Comparison of ENCODE assay signal across 9 cellular contexts in the genomic region with DNA sequence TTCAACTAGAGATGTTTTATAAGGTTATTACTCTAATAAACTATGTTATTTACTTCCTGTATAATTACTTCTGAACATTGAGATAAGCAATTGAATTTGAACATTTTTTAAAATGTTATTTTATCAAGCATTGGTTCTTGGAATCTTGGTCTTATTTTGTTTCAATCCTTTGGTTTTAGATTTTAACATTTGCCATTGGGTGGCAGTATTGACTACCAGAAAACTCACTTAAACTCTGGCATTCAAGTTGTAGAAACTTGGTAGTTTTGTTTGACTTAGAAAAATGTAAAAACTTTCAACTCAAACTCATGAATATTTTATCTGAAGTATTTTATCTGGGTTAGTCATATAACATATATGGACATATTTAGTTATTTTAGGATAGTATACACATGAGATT. TPM values are rescaled to one million over a fixed set of nuclear protein-coding genes. Genes with fewer than 3 reads are reported as not detected.
DNase-seq lines count a peak whose midpoint lies in the region; ATAC-seq and TF ChIP-seq lines count a peak whose summit lies in the region.
"Had no signal": no experiment of that assay in that cellular context is flagged by ENCODE, and none has a peak within 500 bp of the region (broad histone marks: within the 10 kb centered on the region; RNA-seq: fewer than 3 reads in every experiment).

No MANE protein-coding gene starts in this region.

- H3K56ac ChIP-seq in H9 (ENCODE audit: insufficient read length, low read depth, low read length): no peak overlapping the region

- no peaks in the 10 kb centered on the region for H3K4me1 ChIP-seq in H9 (ENCODE audit: insufficient read depth, low read length)

- H3K27ac Mint-ChIP-seq in H9: no peak overlapping the region
- no peak overlapping the region for H3K27ac Mint-ChIP-seq in activated T-helper 17 cell treated with anti-CD3 and anti-CD28 coated beads, Interleukin-2, amount 50 U/mL, for 72 hours
- H3K27ac Mint-ChIP-seq: T-helper 2 cell treated with Interferon-gamma antibody and Interleukin-4, amounts not matched to agents 5 μg/mL and 100 μg/mL, for 36 hours had no signal

- in situ Hi-C loops in astrocyte of the cerebellum (cut with HindIII; ENCODE audit: low sequenced_read_pairs): no loop called here

- no peaks in the 10 kb centered on the region for H3K79me1 ChIP-seq in H9 (ENCODE audit: insufficient read depth, low read depth, low read length, poor library complexity, severe bottlenecking)

- H3K36me3 ChIP-seq in kidney epithelial cell (ENCODE audit: control insufficient read depth, insufficient read depth, low read length): no peaks in the 10 kb centered on the region

- H4K91ac ChIP-seq in H9 (ENCODE audit: insufficient read length, low read depth, low read length): no peak overlapping the region

- H3K27ac ChIP-seq in H9 (ENCODE audit: insufficient read length, low read depth, low read length): no peak overlapping the region

- H3K14ac ChIP-seq in H9 (ENCODE audit: insufficient read depth, low read length): no peak overlapping the region

- H2BK15ac ChIP-seq in H9 (ENCODE audit: low read depth, low read length): no peak overlapping the region

- H3K4ac ChIP-seq in H9 (ENCODE audit: low read depth, low read length): no peak overlapping the region

- H3K4me3 ChIP-seq in astrocyte of the cerebellum (ENCODE audit: low read depth, low read length) (no peak overlapping the region), kidney epithelial cell (ENCODE audit: low read depth, low read length) (no peak overlapping the region)

- ATAC-seq in sciatic nerve (no peak), GM18870 (IDR thresholded peaks at IDR 0.05; ENCODE audit: unreplicated experiment) (no peak)
- ATAC-seq in activated T-helper 17 cell treated with anti-CD3 and anti-CD28 coated beads, Interleukin-2, amount 50 U/mL, for 72 hours (replicated peaks): no peak

- H3K79me2 ChIP-seq in H9 (ENCODE audit: insufficient read depth, low read length): no peaks in the 10 kb centered on the region

- H2BK120ac ChIP-seq in H9 (ENCODE audit: low read depth, low read length, poor library complexity, severe bottlenecking): no peak overlapping the region

- no peak overlapping the region for H3K18ac ChIP-seq in H9 (ENCODE audit: insufficient read length, low read depth, low read length)

- no peaks in the 10 kb centered on the region; the same call in 1 of the 2 replicates for H3K27me3 Mint-ChIP-seq in H9 (ENCODE audit: low read depth)
- peaks cover 13% of the 10 kb centered on the region for H3K27me3 Mint-ChIP-seq in activated T-helper 17 cell treated with anti-CD3 and anti-CD28 coated beads, Interleukin-2, amount 50 U/mL, for 72 hours

- no peaks in the 10 kb centered on the region for H3K23me2 ChIP-seq in H9 (ENCODE audit: insufficient read length, low read depth, low read length, poor library complexity, severe bottlenecking)

- intact Hi-C loops in sciatic nerve (cut with DNase I): no loop called here

- no peak overlapping the region for H4K5ac ChIP-seq in H9 (ENCODE audit: insufficient read length, low read depth, low read length)

- no peak overlapping the region for H4K8ac ChIP-seq in H9 (replicated peaks; ENCODE audit: insufficient read length, low read depth, low read length)

- no peak overlapping the region for H2BK12ac ChIP-seq in H9 (ENCODE audit: insufficient read length, low read depth, low read length)

- no peak overlapping the region for H3T11ph ChIP-seq in H9 (ENCODE audit: low read length)

- no peaks in the 10 kb centered on the region for H4K20me1 ChIP-seq in H9 (ENCODE audit: control insufficient read depth, insufficient read depth, insufficient read length)

- no peak overlapping the region for H3K4me2 ChIP-seq in H9 (ENCODE audit: insufficient read depth, insufficient read length, low read length)

- no peaks in the 10 kb centered on the region for H3K27me3 ChIP-seq in H9 (ENCODE audit: insufficient read depth, low read length)
- H3K27me3 ChIP-seq in kidney epithelial cell (ENCODE audit: control insufficient read depth, insufficient read depth, low read length): no peaks in the 10 kb centered on the region

- peaks cover 5 to 7% of the 10 kb centered on the region in 2 experiments; a peak in 3 of 4 replicates for H3K4me1 Mint-ChIP-seq in H9
- H3K4me1 Mint-ChIP-seq in activated T-helper 17 cell treated with anti-CD3 and anti-CD28 coated beads, Interleukin-2, amount 50 U/mL, for 72 hours: no peaks in the 10 kb centered on the region

- DNase-seq in AG08396 (ENCODE audit: low spot score) (peak; percentile 5), H9 (no peak), astrocyte of the cerebellum (ENCODE audit: low read depth) (peak; percentile 8), kidney epithelial cell (ENCODE audit: low read depth) (peak; percentile 4), sciatic nerve (ENCODE audit: low spot score) (no peak), activated gamma-delta T cell treated with Interleukin-2 at 50 U/mL for 16 hours (no peak)

- TF ChIP-seq CTCF in H9 (conservative IDR thresholded peaks at IDR 0.05) (peak; percentile 62; the same call in 2 of the 3 replicates), astrocyte of the cerebellum (IDR thresholded peaks at IDR 0.05; ENCODE audit: low read depth, low read length, missing control alignments) (peak; percentile 37), kidney epithelial cell (IDR thresholded peaks at IDR 0.05; ENCODE audit: insufficient read depth, low read length, poor library complexity, severe bottlenecking) (peak; percentile 31)

- no peak overlapping the region for H3K23ac ChIP-seq in H9 (ENCODE audit: insufficient read length, low read depth, low read length)

- no peak overlapping the region for H2AK5ac ChIP-seq in H9 (ENCODE audit: insufficient read length, low read length)

- H3K4me3 Mint-ChIP-seq in H9: no peak overlapping the region
- no peak overlapping the region for H3K4me3 Mint-ChIP-seq in activated T-helper 17 cell treated with anti-CD3 and anti-CD28 coated beads, Interleukin-2, amount 50 U/mL, for 72 hours
- H3K4me3 Mint-ChIP-seq: T-helper 2 cell treated with Interferon-gamma antibody and Interleukin-4, amounts not matched to agents 5 μg/mL and 100 μg/mL, for 36 hours had no signal

- H2AFZ ChIP-seq in H9 (ENCODE audit: low read length): no peak overlapping the region

- no peak overlapping the region for H2BK20ac ChIP-seq in H9 (ENCODE audit: low read depth, low read length, poor library complexity, severe bottlenecking)

- peaks cover 19 to 24% (median 23%) of the 10 kb centered on the region in 3 experiments for H3K36me3 Mint-ChIP-seq in H9 (ENCODE audit: insufficient read depth in 1 of 3, low read depth in 3 of 3)
- H3K36me3 Mint-ChIP-seq in activated T-helper 17 cell treated with anti-CD3 and anti-CD28 coated beads, Interleukin-2, amount 50 U/mL, for 72 hours (ENCODE audit: low read depth): no peaks in the 10 kb centered on the region

- no peaks in the 10 kb centered on the region for H3K9me3 ChIP-seq in H9 (ENCODE audit: control insufficient read depth, low read depth, low read length)

- H3K9me3 Mint-ChIP-seq in H9: peaks cover 20 to 23% of the 10 kb centered on the region in 2 experiments
- no peaks in the 10 kb centered on the region for H3K9me3 Mint-ChIP-seq in activated T-helper 17 cell treated with anti-CD3 and anti-CD28 coated beads, Interleukin-2, amount 50 U/mL, for 72 hours
- H3K9me3 Mint-ChIP-seq: T-helper 2 cell treated with Interferon-gamma antibody and Interleukin-4, amounts not matched to agents 5 μg/mL and 100 μg/mL, for 36 hours had no signal

- H3K9ac ChIP-seq in H9 (ENCODE audit: extremely low read depth, insufficient read length, low read length): no peak overlapping the region

- H2BK5ac ChIP-seq in H9 (ENCODE audit: insufficient read length, low read length): no peak overlapping the region

RNA-seq across cellular contexts. Expression of a gene that starts 48.1 kb away (rescaled TPM):
- total RNA-seq in H9 (2021) (9.2 and 9.3 TPM in 2 replicates), kidney epithelial cell (5.1 and 11.4 TPM in 2 replicates), sciatic nerve (5.6 TPM)
- total RNA-seq in activated T-helper 17 cell treated with anti-CD3 and anti-CD28 coated beads, Interleukin-2, amount 50 U/mL, for 72 hours: 1 to 10 TPM in 1 of 2 donors, under 1 TPM in 1; 0.63 to 1.5 TPM

Comparison
In these comparisons a context has a peak if more than half of its experiments do, and no peak if none do; other contexts are left out.
1. DNase-seq: peak in AG08396 (single experiment), astrocyte of the cerebellum (single experiment) and kidney epithelial cell (single experiment); none in H9 (single experiment), sciatic nerve (single experiment) and activated gamma-delta T cell treated with Interleukin-2 at 50 U/mL for 16 hours (single experiment).
2. Peak in every context shown above with its lines, with median percentiles within 50 percentile points of each other: CTCF ChIP-seq.